ENCODE assay signal across 11 cellular contexts in the genomic region with DNA sequence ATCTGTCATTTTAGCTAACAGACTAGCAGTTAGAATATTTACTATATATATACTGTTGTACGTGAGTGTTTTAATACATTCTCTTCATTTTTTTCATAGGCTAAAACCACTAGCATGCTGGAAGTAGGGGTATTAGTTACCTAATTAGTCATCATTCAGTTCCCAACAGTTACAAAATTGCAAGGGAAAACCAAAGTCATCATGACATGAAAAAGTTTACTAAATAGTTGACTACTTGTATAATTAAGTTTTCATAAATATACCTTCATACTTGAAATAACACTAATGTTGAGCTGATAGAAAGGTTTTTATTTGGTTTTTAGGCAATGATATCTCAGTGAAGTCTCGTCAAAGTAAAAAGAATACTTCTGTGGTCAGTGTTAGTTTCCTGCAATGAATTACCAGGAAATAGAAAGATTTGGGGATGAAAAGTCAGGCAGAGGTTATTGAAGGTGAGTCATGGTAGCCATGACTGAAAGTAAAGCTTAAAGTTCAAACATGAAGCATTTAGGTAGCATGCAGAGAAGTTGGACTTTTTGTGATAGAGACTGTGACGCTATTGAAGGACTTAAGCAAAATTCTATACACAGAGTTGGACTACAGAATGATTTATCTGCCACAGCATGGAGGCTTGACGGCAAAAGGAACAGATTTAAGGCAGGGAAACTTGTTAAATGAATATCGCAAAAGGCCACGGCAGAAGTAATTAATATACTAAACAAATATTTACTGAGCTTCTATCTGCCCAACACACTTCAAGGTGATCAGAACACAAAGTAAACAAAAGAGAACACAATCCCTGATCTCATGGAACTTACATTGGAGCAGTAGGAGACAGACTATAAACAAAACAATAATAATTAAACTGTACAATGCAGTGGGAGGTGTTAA.
DNase-seq lines count a peak whose midpoint lies in the region; ATAC-seq, FAIRE-seq and TF ChIP-seq lines count a peak whose summit lies in the region.
"Had no signal": no experiment of that assay in that cellular context is flagged by ENCODE, and none has a peak within 500 bp of the region (broad histone marks: within the 10 kb centered on the region; RNA-seq: fewer than 3 reads in every experiment).

No MANE protein-coding gene starts in this region.

- H3K4me1 ChIP-seq in HAP-1, result no peaks in the 10 kb centered on the region

- FAIRE-seq in bronchial epithelial cell (lab: Jason Lieb, UNC), result no peak
- FAIRE-seq: K562 had no signal

- H3K27me3 ChIP-seq in bronchial epithelial cell (ENCODE audit: control insufficient read depth, insufficient read depth, low read length) (no peaks in the 10 kb centered on the region), HAP-1 (ENCODE audit: low read depth) (no peaks in the 10 kb centered on the region)

- no peak overlapping the region for H3K4me3 ChIP-seq in bronchial epithelial cell (ENCODE audit: low read depth, low read length)
- no peak overlapping the region for H3K4me3 ChIP-seq in skeletal muscle cell (ENCODE audit: low read depth, low read length)
- no peak overlapping the region for H3K4me3 ChIP-seq in HAP-1
- H3K4me3 ChIP-seq: K562 had no signal

- DNase-seq in HPDE6-E6E7 (ENCODE audit: extremely low spot score) (peak; percentile 44), NCI-H345 treated with DMSO at 0.1 percent for 48 hours (lab: John Stamatoyannopoulos, UW; ENCODE audit: unreplicated experiment) (peak; percentile 20), bronchial epithelial cell (ENCODE audit: low read depth) (peak; percentile 86), skeletal muscle cell (ENCODE audit: low read depth) (peak; percentile 4), OCI-M2 (lab: John Stamatoyannopoulos, UW; ENCODE audit: unreplicated experiment) (no peak), HAP-1 (ENCODE audit: low spot score in 2 of 2) (no peak)
- DNase-seq: GF-D8, retina had no signal

- TF ChIP-seq CTCF in bronchial epithelial cell (IDR thresholded peaks at IDR 0.05; ENCODE audit: insufficient read depth, low read length, severe bottlenecking), result no peak

- in situ Hi-C loops in HAP-1 (cut with MboI; ENCODE audit: low sequenced_read_pairs), result no loop called here

- ATAC-seq in SK-N-SH treated with all-trans-retinoic acid at 6 μM for 48 hours (no peak), HG03097 (IDR thresholded peaks at IDR 0.05; ENCODE audit: low FRiP score, unreplicated experiment) (no peak)
- ATAC-seq: K562 had no signal

- no peaks in the 10 kb centered on the region for H3K36me3 ChIP-seq in bronchial epithelial cell (ENCODE audit: control insufficient read depth, insufficient read depth, low read length)
- H3K36me3 ChIP-seq in HAP-1 (replicated peaks), result no peaks in the 10 kb centered on the region

- no peaks in the 10 kb centered on the region for H3K9me3 ChIP-seq in HAP-1

TF ChIP-seq in SK-N-SH treated with all-trans-retinoic acid at 6 μM for 48 hours, 23 proteins besides CTCF, POLR2A, EP300 and RAD21:
- TF ChIP-seq TSHZ2 (CRISPR knock-in tag; IDR thresholded peaks at IDR 0.05) (no peak), RARB (CRISPR knock-in tag; IDR thresholded peaks at IDR 0.05) (no peak)

Comparison
In these comparisons a context has a peak if more than half of its experiments do, and no peak if none do; other contexts are left out.
1. DNase-seq: peak in HPDE6-E6E7 (single experiment), NCI-H345 treated with DMSO at 0.1 percent for 48 hours (single experiment), bronchial epithelial cell (single experiment) and skeletal muscle cell (single experiment); none in OCI-M2 (single experiment) and HAP-1 (0 of 2).